ENCODE assay signal across 17 cellular contexts in the genomic region with DNA sequence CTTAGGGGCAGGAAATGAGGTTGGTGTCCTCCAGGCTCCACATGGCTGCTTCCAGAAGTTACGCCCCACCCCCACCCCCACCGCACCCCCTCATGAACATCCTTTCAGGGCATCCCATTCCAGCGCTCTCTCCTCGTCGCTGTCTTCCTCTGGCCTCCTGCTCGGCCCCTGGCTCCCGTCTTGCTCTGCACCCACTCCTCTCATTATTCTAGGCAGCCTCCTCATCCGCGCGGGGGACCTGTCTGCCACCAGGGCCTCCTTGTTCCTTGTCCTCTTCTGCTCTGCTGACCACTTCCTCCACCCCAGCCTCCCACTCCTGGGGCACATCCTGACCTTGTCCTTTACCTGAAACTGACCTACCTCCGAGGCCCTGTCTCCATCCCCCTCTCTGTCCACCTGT. TPM values are rescaled to one million over a fixed set of nuclear protein-coding genes. Genes with fewer than 3 reads are reported as not detected.
DNase-seq lines count a peak whose midpoint lies in the region; ATAC-seq and TF ChIP-seq lines count a peak whose summit lies in the region.
"Had no signal": no experiment of that assay in that cellular context is flagged by ENCODE, and none has a peak within 500 bp of the region (broad histone marks: within the 10 kb centered on the region; RNA-seq: fewer than 3 reads in every experiment).

No MANE protein-coding gene starts in this region.

- ATAC-seq in IMR-90 (ENCODE audit: low read depth) (no peak), GM18502 (IDR thresholded peaks at IDR 0.05; ENCODE audit: poor library complexity, unreplicated experiment) (no peak)
- no peak for ATAC-seq in activated CD4-positive, CD25-positive, alpha-beta regulatory T cell treated with anti-CD3 and anti-CD28 coated beads, Interleukin-2, amount 50 U/mL, for 24 hours
- ATAC-seq: activated T-helper 17 cell treated with anti-CD3 and anti-CD28 coated beads, Interleukin-2, amount 50 U/mL, for 72 hours; effector memory CD8-positive, alpha-beta T cell; Right ventricle myocardium inferior had no signal

- H3K4ac ChIP-seq in IMR-90 (ENCODE audit: low read depth, low read length): peak overlapping the region; percentile 98

- no peak for TF ChIP-seq EP300 in transverse colon (IDR thresholded peaks at IDR 0.05; ENCODE audit: low read depth)

- H4K8ac ChIP-seq in IMR-90 (ENCODE audit: low read depth in 2 of 2, low read length in 2 of 2): peak overlapping the region; percentile 77 to 94

- H3K4me1 ChIP-seq in IMR-90 (ENCODE audit: control insufficient read depth, insufficient read depth, low read length) (peaks cover 33% of the 10 kb centered on the region), colonic mucosa (peaks cover 20% of the 10 kb centered on the region), muscle layer of duodenum (ENCODE audit: control insufficient read depth in 1 of 2, insufficient read depth in 2 of 2, low read length in 2 of 2) (peaks cover 19 to 21% of the 10 kb centered on the region in 2 donors), transverse colon (peaks cover 29 to 45% (median 31%) of the 10 kb centered on the region in 4 donors)

- WGBS in IMR-90 (ENCODE audit: extremely low coverage in 2 of 2, insufficient read length in 1 of 2), 2 experiments: 100% methylated on average over 1 of the region's 11 CpGs; no CpG with 5 or more reads in 1 of the 2 experiments
- 84 to 86% methylated on average over 10 to 11 of the region's 11 CpGs for WGBS in transverse colon (ENCODE audit: low coverage in 1 of 2), 2 donors

- no peak for TF ChIP-seq CTCF in IMR-90 (conservative IDR thresholded peaks at IDR 0.05; ENCODE audit: low read depth, low read length)
- no peak for TF ChIP-seq CTCF in colonic mucosa (IDR thresholded peaks at IDR 0.05)
- TF ChIP-seq CTCF in transverse colon (IDR thresholded peaks at IDR 0.05): no peak

- H2BK5ac ChIP-seq in IMR-90 (ENCODE audit: low read depth, low read length, poor library complexity, severe bottlenecking): peak overlapping the region; percentile 79

- peak overlapping the region; percentile 88 for H3K56ac ChIP-seq in IMR-90 (ENCODE audit: extremely low read depth, insufficient read depth, low read length)

- H4K20me1 ChIP-seq in IMR-90 (ENCODE audit: insufficient read depth, low read length): no peaks in the 10 kb centered on the region

- H3K9me1 ChIP-seq in IMR-90 (ENCODE audit: insufficient read depth, low read length): peaks cover 30% of the 10 kb centered on the region

- H3K79me1 ChIP-seq in IMR-90 (ENCODE audit: low read depth in 1 of 2, low read length in 2 of 2): peaks cover 0 to 6% of the 10 kb centered on the region in 2 experiments; a peak in 1 of 4 replicates

- intact Hi-C loops in IMR-90 (cut with micrococcal nuclease) (loop anchor here (10.0 kb wide), 1 partner anchor 776 kb away; no protein-coding TSS in a partner anchor), colonic mucosa (cut with DNase I) (loop anchor here (5.0 kb wide), 1 partner anchor 293 kb away; no protein-coding TSS in a partner anchor), transverse colon (cut with DNase I; ENCODE audit: low total_unique reads) (loop anchor here (10.0 kb wide), 1 partner anchor 296 kb away; no protein-coding TSS in a partner anchor)

- no peaks in the 10 kb centered on the region for H3K27me3 ChIP-seq in IMR-90 (ENCODE audit: control insufficient read depth, insufficient read depth, low read length)
- no peaks in the 10 kb centered on the region for H3K27me3 ChIP-seq in colonic mucosa
- no peaks in the 10 kb centered on the region for H3K27me3 ChIP-seq in muscle layer of duodenum (ENCODE audit: low read depth, low read length)
- H3K27me3 ChIP-seq in transverse colon: no peaks in the 10 kb centered on the region

- TF ChIP-seq RAD21 in IMR-90 (IDR thresholded peaks at IDR 0.05; ENCODE audit: low read length): no peak

- H2BK15ac ChIP-seq in IMR-90 (ENCODE audit: low read depth, low read length): peak overlapping the region; percentile 93; the same call in 2 of the 3 replicates

- peak overlapping the region; percentile 96 for H3K14ac ChIP-seq in IMR-90 (replicated peaks; ENCODE audit: low read depth, low read length)

- dilution Hi-C loops in IMR-90 (cut with HindIII; ENCODE audit: low sequenced_read_pairs, unreplicated experiment): no loop called here

- in situ Hi-C loops in IMR-90 (cut with MboI; ENCODE audit: low sequenced_read_pairs) (loop anchor here (25.0 kb wide), 1 partner anchor 818 kb away; no protein-coding TSS in a partner anchor), transverse colon (cut with MboI; ENCODE audit: low pct_ligation_motif_present in 1 of 4, low pct_unique_long_range_greater_than_20kb in 1 of 4, low sequenced_read_pairs in 3 of 4) (loop anchor here (5.0 to 10.0 kb wide), 6 partner anchors 86 to 296 kb away; no protein-coding TSS in a partner anchor)

- H3K9ac ChIP-seq in IMR-90 (ENCODE audit: low read depth, low read length) (0 out of 2 replicates have a peak overlapping the region, but pooled peaks have one; percentile 22), colonic mucosa (ENCODE audit: low read depth in 2 of 2, low read length in 2 of 2) (no peak overlapping the region)

- BruUV-seq in IMR-90 (replicated peaks; lab: Mats Ljungman, UMichigan): no TSS peak

- no peak for TF ChIP-seq POLR2A in IMR-90 (IDR thresholded peaks at IDR 0.05; ENCODE audit: low read depth, low read length)
- TF ChIP-seq POLR2A in transverse colon (IDR thresholded peaks at IDR 0.05): no peak

- H3K36me3 ChIP-seq in IMR-90 (ENCODE audit: control insufficient read depth, insufficient read depth, low read length): no peaks in the 10 kb centered on the region
- no peaks in the 10 kb centered on the region for H3K36me3 ChIP-seq in colonic mucosa
- H3K36me3 ChIP-seq in muscle layer of duodenum (ENCODE audit: control insufficient read depth in 1 of 2, insufficient read depth in 2 of 2, low read length in 2 of 2): no peaks in the 10 kb centered on the region
- no peaks in the 10 kb centered on the region for H3K36me3 ChIP-seq in transverse colon

- H3K9me3 ChIP-seq in IMR-90 (ENCODE audit: control insufficient read depth, insufficient read depth, low read length): no peaks in the 10 kb centered on the region
- H3K9me3 ChIP-seq in colonic mucosa: no peaks in the 10 kb centered on the region
- H3K9me3 ChIP-seq in muscle layer of duodenum (ENCODE audit: control insufficient read depth in 1 of 2, low read length in 2 of 2): no peaks in the 10 kb centered on the region
- H3K9me3 ChIP-seq in transverse colon: no peaks in the 10 kb centered on the region
- H3K9me3 ChIP-seq: psoas muscle had no signal

- peak overlapping the region; percentile 98 for H4K91ac ChIP-seq in IMR-90 (ENCODE audit: insufficient read depth, low read depth, low read length)

- peak overlapping the region; percentile 87 for H3K27ac ChIP-seq in IMR-90 (ENCODE audit: insufficient read depth, low read length)
- H3K27ac ChIP-seq in colonic mucosa: peak overlapping the region; percentile 48
- H3K27ac ChIP-seq in muscle layer of duodenum (ENCODE audit: low read length): peak overlapping the region; percentile 78
- H3K27ac ChIP-seq in transverse colon: peak overlapping the region; percentile 91 to 95 (median 92)
- H3K27ac ChIP-seq: psoas muscle had no signal

- H2AFZ ChIP-seq in IMR-90 (replicated peaks; ENCODE audit: low read length, poor library complexity): peak overlapping the region; percentile 82

- peak overlapping the region; percentile 93 for H2AK9ac ChIP-seq in IMR-90 (replicated peaks; ENCODE audit: low read depth, low read length, poor library complexity)

- H3K4me3 ChIP-seq in IMR-90 (ENCODE audit: insufficient read depth, low read depth, low read length) (no peak overlapping the region), colonic mucosa (no peak overlapping the region), muscle layer of duodenum (ENCODE audit: low read depth in 1 of 2, low read length in 2 of 2) (no peak overlapping the region), transverse colon (no peak overlapping the region)
- H3K4me3 ChIP-seq: psoas muscle had no signal

- H3K23ac ChIP-seq in IMR-90 (ENCODE audit: low read depth, low read length): peak overlapping the region; percentile 93; the same call in 1 of the 2 replicates

- H2BK20ac ChIP-seq in IMR-90 (ENCODE audit: low read depth, low read length): peak overlapping the region; percentile 98

- H2AK5ac ChIP-seq in IMR-90 (ENCODE audit: low read depth, low read length): peak overlapping the region; percentile 97

- no peak for DNase-seq in IMR-90
- DNase-seq in colonic mucosa: no peak
- no peak for DNase-seq in transverse colon
- DNase-seq in NCI-H128 (lab: John Stamatoyannopoulos, UW; ENCODE audit: unreplicated experiment): no peak
- DNase-seq: activated CD4-positive, alpha-beta memory T cell treated with anti-CD3 and anti-CD28 coated beads, Interleukin-2, amount 10 ng/mL, durations not matched to agents 7 days and 5 days; CD8-positive, alpha-beta memory T cell; effector memory CD8-positive, alpha-beta T cell; Kasumi-1; NCI-H187 treated with DMSO at 0.1 percent for 48 hours; stimulated activated CD4-positive, alpha-beta T cell treated with anti-CD3 and anti-CD28 coated beads, Interleukin-2, amount 100 ng/mL, for 24 hours; stimulated activated CD8-positive, alpha-beta memory T cell treated with anti-CD3 and anti-CD28 coated beads, Interleukin-4, amount 100 ng/mL, for 48 hours had no signal

- CTCF ChIA-PET in IMR-90 (lab: Yijun Ruan, JAX): interaction anchor here (0.7 kb wide), 1 partner anchor 201 kb away, joined by 3 read pairs; no protein-coding TSS in a partner anchor

- POLR2A ChIA-PET in IMR-90 (lab: Charles Lee; ENCODE audit: unreplicated experiment): no interaction called here

- H4K5ac ChIP-seq in IMR-90 (ENCODE audit: low read depth, low read length): peak overlapping the region; percentile 71

- peak overlapping the region; percentile 82 for H3K18ac ChIP-seq in IMR-90 (ENCODE audit: low read depth, low read length)

- H2BK120ac ChIP-seq in IMR-90 (ENCODE audit: low read depth, low read length): peak overlapping the region; percentile 97

- H3K4me2 ChIP-seq in IMR-90 (ENCODE audit: low read depth, low read length): no peak overlapping the region

TF ChIP-seq in IMR-90, 13 proteins besides CTCF, POLR2A, EP300 and RAD21:
- TF ChIP-seq RFX5 (IDR thresholded peaks at IDR 0.05; ENCODE audit: low read depth, low read length): no peak
- TF ChIP-seq, protein P1, sequence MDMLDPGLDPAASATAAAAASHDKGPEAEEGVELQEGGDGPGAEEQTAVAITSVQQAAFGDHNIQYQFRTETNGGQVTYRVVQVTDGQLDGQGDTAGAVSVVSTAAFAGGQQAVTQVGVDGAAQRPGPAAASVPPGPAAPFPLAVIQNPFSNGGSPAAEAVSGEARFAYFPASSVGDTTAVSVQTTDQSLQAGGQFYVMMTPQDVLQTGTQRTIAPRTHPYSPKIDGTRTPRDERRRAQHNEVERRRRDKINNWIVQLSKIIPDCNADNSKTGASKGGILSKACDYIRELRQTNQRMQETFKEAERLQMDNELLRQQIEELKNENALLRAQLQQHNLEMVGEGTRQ (IDR thresholded peaks at IDR 0.05; ENCODE audit: low read depth, low read length): no peak

RNA-seq across cellular contexts. Expression of a gene that starts 29.8 kb away (rescaled TPM):
- under 0.01 TPM in 2 replicates for total RNA-seq in IMR-90 (2012; rRNA removed)
- polyA plus RNA-seq in IMR-90 (2012; rRNA removed): 0.10 TPM in 2 replicates
- 0.05 and 0.07 TPM in 2 replicates for polyA plus RNA-seq in IMR-90 (2012; cell fraction: cytosol; rRNA removed)
- 0.05 and 0.15 TPM in 2 replicates for polyA plus RNA-seq in IMR-90 (2012; cell fraction: nucleus; rRNA removed; ENCODE audit: low replicate concordance)
- 100 to 1,000 TPM; 107 to 123 TPM for total RNA-seq in colonic mucosa
- 100 to 1,000 TPM; 142 to 373 (median 198) TPM for total RNA-seq in transverse colon
- total RNA-seq: activated CD4-positive, alpha-beta memory T cell treated with anti-CD3 and anti-CD28 coated beads, Interleukin-2, amount 10 ng/mL, durations not matched to agents 7 days and 5 days; activated T-helper 17 cell treated with anti-CD3 and anti-CD28 coated beads, Interleukin-2, amount 50 U/mL, for 72 hours; CD8-positive, alpha-beta memory T cell; psoas muscle had no signal

Comparison
In these comparisons a context has a peak if more than half of its experiments do, and no peak if none do; other contexts are left out.
1. RNA of a gene that starts 29.8 kb away (total RNA-seq): 142 to 373 TPM in transverse colon and 107 to 123 TPM in colonic mucosa; under 0.01 TPM in IMR-90; every median in the first group is over 100 times any median in the second.
2. Peak in every context shown above with its lines, with median percentiles within 50 percentile points of each other: H3K27ac ChIP-seq.